ENCODE assay signal across 22 cellular contexts in genomic region chr4:83504544-83504943, GRCh38. TPM values are rescaled to one million over a fixed set of nuclear protein-coding genes. Genes with fewer than 3 reads are reported as not detected.
DNase-seq lines count a peak whose midpoint lies in the region; ATAC-seq and TF ChIP-seq lines count a peak whose summit lies in the region.
"Had no signal": no experiment of that assay in that cellular context is flagged by ENCODE, and none has a peak within 500 bp of the region (broad histone marks: within the 10 kb centered on the region; RNA-seq: fewer than 3 reads in every experiment).

No MANE protein-coding gene starts in this region.

- no peaks in the 10 kb centered on the region for H3K27me3 ChIP-seq in CD8-positive, alpha-beta T cell (ENCODE audit: insufficient read depth, low read length)
- no peaks in the 10 kb centered on the region for H3K27me3 ChIP-seq in left lung
- H3K27me3 ChIP-seq: esophagus muscularis mucosa, gastroesophageal sphincter, spleen had no signal

- CTCF ChIA-PET in CD8-positive, alpha-beta T cell (lab: Charles Lee), result interaction anchor here (2.4 kb wide), 1 partner anchor 136 kb away, joined by 7 read pairs; no protein-coding TSS in a partner anchor
- CTCF ChIA-PET in WTC11 (lab: Charles Lee), result no interaction called here
- CTCF ChIA-PET in Calu3 (lab: Charles Lee), result no interaction called here

- TF ChIP-seq CTCF in CD8-positive, alpha-beta T cell (IDR thresholded peaks at IDR 0.05), result no peak
- no peak for TF ChIP-seq CTCF in WTC11 (IDR thresholded peaks at IDR 0.05)
- no peak for TF ChIP-seq CTCF in left lung (IDR thresholded peaks at IDR 0.05)
- TF ChIP-seq CTCF in Calu3 (IDR thresholded peaks at IDR 0.05; ENCODE audit: unreplicated experiment), result no peak

- H3K27ac ChIP-seq in CD8-positive, alpha-beta T cell (ENCODE audit: low read depth, low read length), result no peak overlapping the region
- peak overlapping the region in 1 of 2 donors; percentile 26 for H3K27ac ChIP-seq in left lung
- H3K27ac ChIP-seq: esophagus muscularis mucosa, gastroesophageal sphincter, HL-60 had no signal

- H3K4me3 Mint-ChIP-seq in T-helper 1 cell treated with Interleukin-12 subunit alpha and Interleukin-12 subunit beta and Interleukin-4 antibody, amounts not matched to agents 30 μg/mL and 1 μg/mL, for 36 hours, result no peak overlapping the region
- peak overlapping the region; percentile 4 for H3K4me3 Mint-ChIP-seq in CD8-positive, alpha-beta T cell
- H3K4me3 Mint-ChIP-seq in WTC11 (no peak overlapping the region), Calu3 (ENCODE audit: low read depth, unreplicated experiment) (no peak overlapping the region)
- H3K4me3 Mint-ChIP-seq: nephron progenitor cell had no signal

- H3K4me3 ChIP-seq in CD8-positive, alpha-beta T cell (ENCODE audit: low read depth, low read length), result no peak overlapping the region
- H3K4me3 ChIP-seq in left lung, result no peak overlapping the region
- H3K4me3 ChIP-seq: esophagus muscularis mucosa, gastroesophageal sphincter, spleen had no signal

- peak overlapping the region; percentile 26 for H3K27ac Mint-ChIP-seq in T-helper 1 cell treated with Interleukin-12 subunit alpha and Interleukin-12 subunit beta and Interleukin-4 antibody, amounts not matched to agents 30 μg/mL and 1 μg/mL, for 36 hours
- H3K27ac Mint-ChIP-seq in CD8-positive, alpha-beta T cell, result peak overlapping the region; percentile 72
- H3K27ac Mint-ChIP-seq in WTC11 (peak overlapping the region; percentile 81; the same call in 1 of the 2 replicates), Calu3 (ENCODE audit: unreplicated experiment) (no peak overlapping the region)
- H3K27ac Mint-ChIP-seq: nephron progenitor cell had no signal

- intact Hi-C loops in CD8-positive, alpha-beta T cell (cut with DNase I, micrococcal nuclease), result loop anchor here in 1 of 2 experiments (1.0 kb wide), 1 partner anchor 19 kb away; the partner anchor contains the start of gene ABRAXAS1
- intact Hi-C loops in left lung (cut with DNase I), result no loop called here
- intact Hi-C loops in Calu3 (cut with micrococcal nuclease; ENCODE audit: unreplicated experiment), result loop anchor here (10.0 kb wide), 1 partner anchor 460 kb away; no protein-coding TSS in a partner anchor

- H3K9me3 ChIP-seq in CD8-positive, alpha-beta T cell (ENCODE audit: low read length), result no peaks in the 10 kb centered on the region
- H3K9me3 ChIP-seq in left lung, result no peaks in the 10 kb centered on the region
- H3K9me3 ChIP-seq: esophagus muscularis mucosa, gastroesophageal sphincter, spleen had no signal

- peaks cover 13% of the 10 kb centered on the region for H3K4me1 ChIP-seq in CD8-positive, alpha-beta T cell (ENCODE audit: insufficient read depth, low read length)
- no peaks in the 10 kb centered on the region for H3K4me1 ChIP-seq in left lung
- H3K4me1 ChIP-seq: esophagus muscularis mucosa, gastroesophageal sphincter had no signal

- no peaks in the 10 kb centered on the region for H3K27me3 Mint-ChIP-seq in T-helper 1 cell treated with Interleukin-12 subunit alpha and Interleukin-12 subunit beta and Interleukin-4 antibody, amounts not matched to agents 30 μg/mL and 1 μg/mL, for 36 hours (ENCODE audit: low read depth)
- peaks cover 2% of the 10 kb centered on the region for H3K27me3 Mint-ChIP-seq in CD8-positive, alpha-beta T cell (ENCODE audit: low read depth)
- no peaks in the 10 kb centered on the region; the same call in 1 of the 2 replicates for H3K27me3 Mint-ChIP-seq in WTC11 (ENCODE audit: low read depth)
- H3K27me3 Mint-ChIP-seq in Calu3 (ENCODE audit: unreplicated experiment), result no peaks in the 10 kb centered on the region

- H3K36me3 ChIP-seq in CD8-positive, alpha-beta T cell (ENCODE audit: insufficient read depth, low read length), result no peaks in the 10 kb centered on the region
- no peaks in the 10 kb centered on the region for H3K36me3 ChIP-seq in left lung
- H3K36me3 ChIP-seq: esophagus muscularis mucosa, gastroesophageal sphincter, spleen had no signal

- ATAC-seq in CD8-positive, alpha-beta T cell, result no peak
- ATAC-seq in WTC11 (no peak), left lung (peak; percentile 82)
- ATAC-seq: gastroesophageal sphincter had no signal

- peaks cover 2% of the 10 kb centered on the region for H3K36me3 Mint-ChIP-seq in T-helper 1 cell treated with Interleukin-12 subunit alpha and Interleukin-12 subunit beta and Interleukin-4 antibody, amounts not matched to agents 30 μg/mL and 1 μg/mL, for 36 hours (ENCODE audit: low read depth)
- H3K36me3 Mint-ChIP-seq in CD8-positive, alpha-beta T cell, result no peaks in the 10 kb centered on the region
- H3K36me3 Mint-ChIP-seq in WTC11 (no peaks in the 10 kb centered on the region), Calu3 (ENCODE audit: insufficient read depth, unreplicated experiment) (no peaks in the 10 kb centered on the region)

- no peaks in the 10 kb centered on the region for H3K9me3 Mint-ChIP-seq in T-helper 1 cell treated with Interleukin-12 subunit alpha and Interleukin-12 subunit beta and Interleukin-4 antibody, amounts not matched to agents 30 μg/mL and 1 μg/mL, for 36 hours
- H3K9me3 Mint-ChIP-seq in CD8-positive, alpha-beta T cell, result no peaks in the 10 kb centered on the region
- peaks cover 6% of the 10 kb centered on the region for H3K9me3 Mint-ChIP-seq in WTC11
- no peaks in the 10 kb centered on the region for H3K9me3 Mint-ChIP-seq in Calu3 (ENCODE audit: low read depth, unreplicated experiment)
- H3K9me3 Mint-ChIP-seq: nephron progenitor cell had no signal

- H3K4me1 Mint-ChIP-seq in T-helper 1 cell treated with Interleukin-12 subunit alpha and Interleukin-12 subunit beta and Interleukin-4 antibody, amounts not matched to agents 30 μg/mL and 1 μg/mL, for 36 hours (ENCODE audit: low read depth), result peaks cover 9% of the 10 kb centered on the region
- H3K4me1 Mint-ChIP-seq in CD8-positive, alpha-beta T cell (ENCODE audit: low read depth), result peaks cover 15% of the 10 kb centered on the region
- H3K4me1 Mint-ChIP-seq in WTC11, result peaks cover 7% of the 10 kb centered on the region
- H3K4me1 Mint-ChIP-seq in Calu3 (ENCODE audit: low read depth, unreplicated experiment), result no peaks in the 10 kb centered on the region

- no peak for DNase-seq in T-helper 1 cell
- no peak for DNase-seq in CD8-positive, alpha-beta T cell
- no peak for DNase-seq in WTC11 (ENCODE audit: low spot score)
- DNase-seq in left lung, result no peak
- no peak for DNase-seq in NCI-H748 (lab: John Stamatoyannopoulos, UW; ENCODE audit: unreplicated experiment)
- DNase-seq in Calu3, result no peak
- DNase-seq in activated gamma-delta T cell (lab: John Stamatoyannopoulos, UW), result no peak
- DNase-seq: activated T-cell treated with anti-CD3 and anti-CD28 coated beads, Interleukin-2, amount 50 U/mL, for 1 hour; amygdala; DMS153; HCEC 1CT; kidney glomerular epithelial cell; NCI-H1694; NCI-H446; nephron progenitor cell; NK-92 treated with Interleukin-12 subunit alpha and Interleukin-12 subunit beta, amount 100 ng/mL, for 24 hours; RPMI8226; spleen had no signal

- no TSS peak for BruUV-seq in Calu3 (replicated peaks; lab: Mats Ljungman, UMichigan)

- POLR2A ChIA-PET in CD8-positive, alpha-beta T cell (lab: Charles Lee), result no interaction called here
- POLR2A ChIA-PET in WTC11 (lab: Charles Lee), result no interaction called here

TF ChIP-seq in WTC11, 78 proteins besides CTCF, POLR2A, EP300 and RAD21:
- TF ChIP-seq ERG (CRISPR knock-in tag; IDR thresholded peaks at IDR 0.05) (no peak), ZNF232 (CRISPR knock-in tag; IDR thresholded peaks at IDR 0.05) (no peak), NFATC4 (CRISPR knock-in tag; IDR thresholded peaks at IDR 0.05) (no peak)
TF ChIP-seq in WTC11: peak in this region for 0.

RNA-seq across cellular contexts. Expression of gene ABRAXAS1, which starts 19.6 kb away (rescaled TPM):
- total RNA-seq in CD8-positive, alpha-beta T cell, result 10 to 100 TPM; 13.9 to 17.2 TPM
- total RNA-seq in WTC11 (2021) (26.3 to 36.6 TPM (median 35.5 TPM) in 3 replicates), left lung (10 to 100 TPM; 10.7 to 11.6 TPM), Calu3 (2022) (3.0 and 4.2 TPM in 2 replicates)

RNA-seq across cellular contexts. Expression of gene GPAT3, which starts 31.4 kb away (rescaled TPM):
- total RNA-seq in CD8-positive, alpha-beta T cell, result 1 to 10 TPM; 3.0 to 3.5 TPM
- total RNA-seq in WTC11 (2021) (1.3 to 1.6 TPM (median 1.6 TPM) in 3 replicates), left lung (10 to 100 TPM in 1 of 2 donors, 1 to 10 TPM in 1; 5.7 to 16.6 TPM), Calu3 (2022) (4.4 and 4.7 TPM in 2 replicates)

RNA-seq across cellular contexts. Expression of gene MRPS18C, which starts 48.7 kb away (rescaled TPM):
- total RNA-seq in CD8-positive, alpha-beta T cell, result 10 to 100 TPM; 17.7 to 24.1 TPM
- total RNA-seq in WTC11 (2021) (60.0 to 60.6 TPM (median 60.3 TPM) in 3 replicates), left lung (10 to 100 TPM; 28.5 to 40.5 TPM), Calu3 (2022) (39.0 and 47.9 TPM in 2 replicates)

RNA-seq across cellular contexts. Expression of gene HELQ, which starts 48.9 kb away (rescaled TPM):
- 10 to 100 TPM; 25.6 to 28.0 TPM for total RNA-seq in CD8-positive, alpha-beta T cell
- 10.1 to 12.9 TPM (median 12.4 TPM) in 3 replicates for total RNA-seq in WTC11 (2021)
- 10 to 100 TPM; 13.1 to 18.4 TPM for total RNA-seq in left lung
- total RNA-seq in Calu3 (2022), result 7.8 and 8.2 TPM in 2 replicates
